21 cellular contexts compared by ENCODE assay signal in genomic region chr4:169136330-169136729, GRCh38.
DNase-seq lines count a peak whose midpoint lies in the region; ATAC-seq, FAIRE-seq and TF ChIP-seq lines count a peak whose summit lies in the region.
"Had no signal": no experiment of that assay in that cellular context is flagged by ENCODE, and none has a peak within 500 bp of the region (broad histone marks: within the 10 kb centered on the region; RNA-seq: fewer than 3 reads in every experiment).

No MANE protein-coding gene starts in this region.

- TF ChIP-seq CTCF in breast epithelium (IDR thresholded peaks at IDR 0.05) (no peak), MCF 10A (IDR thresholded peaks at IDR 0.05; ENCODE audit: unreplicated experiment) (no peak), endothelial cell of umbilical vein (IDR thresholded peaks at IDR 0.05; ENCODE audit: extremely low read depth in 1 of 2, insufficient read depth in 1 of 2, low read depth in 1 of 2, low read length in 2 of 2) (no peak)

- FAIRE-seq in endothelial cell of umbilical vein (lab: Jason Lieb, UNC) (no peak), GM19239 (lab: Jason Lieb, UNC) (no peak)
- FAIRE-seq: A204.1, HTR-8/SVneo, RCC 7860 had no signal

- no peaks in the 10 kb centered on the region for H3K27me3 Mint-ChIP-seq in MCF 10A (ENCODE audit: insufficient read depth, unreplicated experiment)
- no peaks in the 10 kb centered on the region for H3K27me3 Mint-ChIP-seq in activated naive CD8-positive, alpha-beta T cell treated with anti-CD3 and anti-CD28 coated beads for 36 hours

- peaks cover 3% of the 10 kb centered on the region for H3K79me1 ChIP-seq in neuronal stem cell (ENCODE audit: low read depth, low read length)

- BruUV-seq in MCF 10A (replicated peaks; lab: Mats Ljungman, UMichigan): no TSS peak
- BruUV-seq in endothelial cell of umbilical vein (replicated peaks; lab: Mats Ljungman, UMichigan): no TSS peak

- H3K4me3 ChIP-seq in breast epithelium: no peak overlapping the region
- no peak overlapping the region for H3K4me3 ChIP-seq in endothelial cell of umbilical vein (replicated peaks in 1 of 3; ENCODE audit: insufficient read depth in 1 of 3, low read depth in 1 of 3, low read length in 3 of 3)
- H3K4me3 ChIP-seq in neuronal stem cell (ENCODE audit: low read length in 2 of 2): no peak overlapping the region
- no peak overlapping the region for H3K4me3 ChIP-seq in aorta (ENCODE audit: low read length in 2 of 2)

- H3K23ac ChIP-seq in neuronal stem cell (ENCODE audit: low read depth, low read length, poor library complexity): peak overlapping the region; percentile 77

- H2AFZ ChIP-seq in endothelial cell of umbilical vein (ENCODE audit: low read depth, low read length) (no peak overlapping the region), neuronal stem cell (ENCODE audit: low read length) (no peak overlapping the region)

- H3K27ac Mint-ChIP-seq in MCF 10A (ENCODE audit: low read depth, unreplicated experiment): no peak overlapping the region
- H3K27ac Mint-ChIP-seq in activated naive CD8-positive, alpha-beta T cell treated with anti-CD3 and anti-CD28 coated beads for 36 hours: no peak overlapping the region
- H3K27ac Mint-ChIP-seq: CD14-positive monocyte had no signal

- H3K9me3 ChIP-seq in breast epithelium (no peaks in the 10 kb centered on the region), endothelial cell of umbilical vein (replicated peaks; ENCODE audit: control insufficient read depth, insufficient read depth, low read length) (no peaks in the 10 kb centered on the region), neuronal stem cell (replicated peaks in 1 of 2; ENCODE audit: control insufficient read depth in 2 of 2, insufficient read depth in 1 of 2, low read depth in 1 of 2, low read length in 2 of 2) (no peaks in the 10 kb centered on the region), aorta (ENCODE audit: control insufficient read depth, low read length) (no peaks in the 10 kb centered on the region)

- H3K9me3 Mint-ChIP-seq in MCF 10A (ENCODE audit: unreplicated experiment): no peaks in the 10 kb centered on the region
- no peaks in the 10 kb centered on the region for H3K9me3 Mint-ChIP-seq in activated naive CD8-positive, alpha-beta T cell treated with anti-CD3 and anti-CD28 coated beads for 36 hours
- H3K9me3 Mint-ChIP-seq: CD14-positive monocyte had no signal

- H3K14ac ChIP-seq in neuronal stem cell (ENCODE audit: low read length): peak overlapping the region; percentile 76

- peaks cover 12% of the 10 kb centered on the region for H3K36me3 Mint-ChIP-seq in MCF 10A (ENCODE audit: insufficient read depth, unreplicated experiment)
- no peaks in the 10 kb centered on the region for H3K36me3 Mint-ChIP-seq in activated naive CD8-positive, alpha-beta T cell treated with anti-CD3 and anti-CD28 coated beads for 36 hours

- H2BK15ac ChIP-seq in neuronal stem cell (ENCODE audit: low read length): no peak overlapping the region

- no peak overlapping the region for H2BK12ac ChIP-seq in neuronal stem cell (ENCODE audit: low read length)

- H3K36me3 ChIP-seq in breast epithelium (no peaks in the 10 kb centered on the region), endothelial cell of umbilical vein (ENCODE audit: control insufficient read depth in 2 of 2, extremely low read depth in 1 of 2, insufficient read depth in 2 of 2, low read length in 2 of 2) (peaks cover 4 to 5% of the 10 kb centered on the region in 2 experiments), neuronal stem cell (replicated peaks in 1 of 2; ENCODE audit: control insufficient read depth in 2 of 2, insufficient read depth in 2 of 2, low read length in 2 of 2) (peaks cover 17 to 65% of the 10 kb centered on the region in 2 donors), aorta (ENCODE audit: control insufficient read depth in 1 of 2, insufficient read depth in 2 of 2, low read length in 1 of 2) (no peaks in the 10 kb centered on the region)

- H3K4me3 Mint-ChIP-seq in MCF 10A (ENCODE audit: unreplicated experiment): no peak overlapping the region
- no peak overlapping the region for H3K4me3 Mint-ChIP-seq in activated naive CD8-positive, alpha-beta T cell treated with anti-CD3 and anti-CD28 coated beads for 36 hours
- H3K4me3 Mint-ChIP-seq: CD14-positive monocyte had no signal

- H3K4me1 Mint-ChIP-seq in MCF 10A (ENCODE audit: insufficient read depth, unreplicated experiment): no peaks in the 10 kb centered on the region
- H3K4me1 Mint-ChIP-seq in activated naive CD8-positive, alpha-beta T cell treated with anti-CD3 and anti-CD28 coated beads for 36 hours: no peaks in the 10 kb centered on the region
- H3K4me1 Mint-ChIP-seq: CD14-positive monocyte had no signal

- H4K20me1 ChIP-seq in endothelial cell of umbilical vein (replicated peaks; ENCODE audit: control insufficient read depth, extremely low read depth, insufficient read depth, low read length): no peaks in the 10 kb centered on the region

- peak overlapping the region; percentile 83 for H4K91ac ChIP-seq in neuronal stem cell (ENCODE audit: low read depth, low read length, poor library complexity)

- TF ChIP-seq POLR2A in breast epithelium (IDR thresholded peaks at IDR 0.05) (no peak), endothelial cell of umbilical vein (IDR thresholded peaks at IDR 0.05; ENCODE audit: low read depth, low read length) (no peak)

- WGBS in neuronal stem cell (ENCODE audit: extremely low coverage in 2 of 2, insufficient read length in 2 of 2, insufficient replicate concordance in 1 of 2), 2 donors: no CpG with 5 or more reads among the region's 7 CpGs
- WGBS in aorta, 2 donors: 11 to 12% methylated on average over 7 of the region's 7 CpGs

- peak overlapping the region; percentile 39 for H3K18ac ChIP-seq in neuronal stem cell (ENCODE audit: low read length)

- H2BK120ac ChIP-seq in neuronal stem cell (ENCODE audit: low read depth, low read length): no peak overlapping the region

- H3K4ac ChIP-seq in neuronal stem cell (ENCODE audit: low read length): no peak overlapping the region

- H3K9ac ChIP-seq in endothelial cell of umbilical vein (replicated peaks; ENCODE audit: extremely low read depth, insufficient read depth, low read length): no peak overlapping the region
- H3K9ac ChIP-seq in neuronal stem cell (ENCODE audit: low read depth, low read length, poor library complexity): no peak overlapping the region

- H3K9me1 ChIP-seq in endothelial cell of umbilical vein (replicated peaks; ENCODE audit: control insufficient read depth, extremely low read depth, insufficient read depth, low read length): no peaks in the 10 kb centered on the region

- no peaks in the 10 kb centered on the region for H3K27me3 ChIP-seq in breast epithelium
- no peaks in the 10 kb centered on the region for H3K27me3 ChIP-seq in endothelial cell of umbilical vein (ENCODE audit: control insufficient read depth in 2 of 2, insufficient read depth in 2 of 2, low read length in 2 of 2)
- no peaks in the 10 kb centered on the region for H3K27me3 ChIP-seq in neuronal stem cell (ENCODE audit: control insufficient read depth in 3 of 3, insufficient read depth in 3 of 3, low read depth in 1 of 3, low read length in 3 of 3)
- H3K27me3 ChIP-seq in aorta (ENCODE audit: control insufficient read depth in 1 of 2, insufficient read depth in 2 of 2, low read length in 1 of 2): no peaks in the 10 kb centered on the region

- H3K79me2 ChIP-seq in endothelial cell of umbilical vein (ENCODE audit: control insufficient read depth, insufficient read depth, low read length): peaks cover 18% of the 10 kb centered on the region

- H2AK5ac ChIP-seq in neuronal stem cell (ENCODE audit: low read depth, low read length): no peak overlapping the region

- DNase-seq in breast epithelium (ENCODE audit: low spot score in 2 of 2) (no peak), MCF 10A (ENCODE audit: unreplicated experiment) (no peak), endothelial cell of umbilical vein (ENCODE audit: low read depth, low spot score) (no peak), neuronal stem cell (ENCODE audit: low spot score) (no peak), aorta (no peak), NCI-H446 (lab: John Stamatoyannopoulos, UW) (no peak), GM19239 (ENCODE audit: insufficient read length, low spot score) (no peak)
- DNase-seq in activated naive CD8-positive, alpha-beta T cell treated with anti-CD3 and anti-CD28 coated beads for 36 hours: no peak
- DNase-seq: COR-L47, DMS53, HCEC 1CT, MV-4-11, NCI-H1436 treated with DMSO at 0.1 percent for 48 hours, NCI-H2081 treated with DMSO at 0.1 percent for 48 hours, NCI-H510A, NCI-H82, SHP77 treated with DMSO at 0.1 percent for 48 hours had no signal

- H3K27ac ChIP-seq in breast epithelium (peak overlapping the region; percentile 59 to 82), endothelial cell of umbilical vein (ENCODE audit: insufficient read depth, low read depth, low read length) (peak overlapping the region; percentile 3), neuronal stem cell (replicated peaks; ENCODE audit: low read length) (no peak overlapping the region), aorta (ENCODE audit: low read depth in 1 of 2, low read length in 2 of 2) (peak overlapping the region; percentile 64 to 96)

- H4K8ac ChIP-seq in neuronal stem cell (ENCODE audit: low read depth, low read length): no peak overlapping the region

- H3K4me1 ChIP-seq in breast epithelium (peaks cover 0 to 7% of the 10 kb centered on the region in 2 donors), endothelial cell of umbilical vein (ENCODE audit: control insufficient read depth, extremely low read depth, insufficient read depth, low read length) (peaks cover 30% of the 10 kb centered on the region), neuronal stem cell (ENCODE audit: control insufficient read depth in 2 of 2, insufficient read depth in 1 of 2, low read depth in 1 of 2, low read length in 2 of 2) (no peaks in the 10 kb centered on the region), aorta (ENCODE audit: control insufficient read depth in 1 of 2, insufficient read depth in 2 of 2, low read length in 2 of 2) (peaks cover 2 to 14% of the 10 kb centered on the region in 2 donors)

- POLR2A ChIA-PET in MCF 10A (lab: Yijun Ruan, JAX): interaction anchor here (0.7 kb wide), 1 partner anchor 17 kb away, joined by 3 read pairs; no protein-coding TSS in a partner anchor
- POLR2A ChIA-PET in endothelial cell of umbilical vein (lab: Charles Lee): no interaction called here

- H3K4me2 ChIP-seq in endothelial cell of umbilical vein (ENCODE audit: insufficient read depth, low read length) (no peak overlapping the region), neuronal stem cell (ENCODE audit: insufficient read depth, low read length, poor library complexity, severe bottlenecking) (no peak overlapping the region)

- dilution Hi-C loops in endothelial cell of umbilical vein (cut with MboI; ENCODE audit: extremely low pct_ligation_motif_present, low sequenced_read_pairs): no loop called here

- intact Hi-C loops in breast epithelium (cut with DNase I; ENCODE audit: low total_unique reads) (no loop called here), MCF 10A (cut with micrococcal nuclease) (no loop called here), endothelial cell of umbilical vein (cut with micrococcal nuclease) (loop anchor here (2.0 kb wide), 1 partner anchor 20 kb away; no protein-coding TSS in a partner anchor), aorta (cut with DNase I) (loop anchor here in 1 of 2 donors (10.0 kb wide), 1 partner anchor 138 kb away; the partner anchor contains the start of gene SH3RF1)

- peak; percentile 47 for ATAC-seq in aorta (ENCODE audit: low FRiP score)

- H2BK5ac ChIP-seq in neuronal stem cell (ENCODE audit: low read length): no peak overlapping the region

- CTCF ChIA-PET in MCF 10A (lab: Yijun Ruan, JAX): no interaction called here
- CTCF ChIA-PET in endothelial cell of umbilical vein (lab: Charles Lee): interaction anchor here (1.0 to 1.7 kb wide), 4 partner anchors 20 to 132 kb away, joined by 3 to 8 read pairs (median 6); no protein-coding TSS in a partner anchor
